Comparison of ENCODE assay signal across 12 cellular contexts in the genomic region with DNA sequence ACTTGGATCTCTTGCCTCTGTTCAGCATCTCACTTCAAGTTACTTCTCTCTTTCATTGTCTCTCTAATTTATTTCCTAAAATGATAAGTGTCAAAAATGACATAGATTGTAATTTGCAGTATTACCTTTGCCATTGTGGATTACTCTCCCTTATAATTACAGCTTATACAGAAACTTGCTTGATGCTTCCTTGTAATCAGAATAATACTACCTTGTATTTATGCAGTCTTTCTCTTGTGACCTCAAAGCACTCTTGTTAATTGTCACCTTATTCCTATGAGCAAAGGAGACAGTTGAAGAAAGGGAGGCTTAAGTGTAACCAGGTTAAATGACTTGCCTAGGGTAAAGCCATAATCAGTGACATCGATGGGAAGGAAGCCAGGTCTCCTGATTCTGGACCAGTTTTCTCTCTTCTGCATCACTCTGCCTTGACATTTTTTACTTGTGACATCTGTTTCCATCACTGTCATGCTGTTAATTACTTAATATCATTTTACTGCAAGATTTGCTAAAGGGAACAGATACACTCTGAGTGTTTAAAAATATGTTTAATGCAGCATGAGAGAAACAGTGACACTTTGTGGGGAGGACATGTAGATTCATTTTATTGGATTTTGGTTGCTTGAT.
DNase-seq lines count a peak whose midpoint lies in the region; ATAC-seq and TF ChIP-seq lines count a peak whose summit lies in the region.
"Had no signal": no experiment of that assay in that cellular context is flagged by ENCODE, and none has a peak within 500 bp of the region (broad histone marks: within the 10 kb centered on the region; RNA-seq: fewer than 3 reads in every experiment).

No MANE protein-coding gene starts in this region.

- TF ChIP-seq CTCF in BE2C (IDR thresholded peaks at IDR 0.05; ENCODE audit: low read depth, low read length) (no peak), HEK293 (tag by site-specific recombination; IDR thresholded peaks at IDR 0.05) (no peak), HFFc6 (IDR thresholded peaks at IDR 0.05) (no peak)

- H3K36me3 ChIP-seq in BE2C (no peaks in the 10 kb centered on the region), HEK293 (ENCODE audit: control insufficient read depth in 2 of 2, insufficient read depth in 1 of 2, low read length in 2 of 2) (no peaks in the 10 kb centered on the region)

- no peak overlapping the region for H3K27ac ChIP-seq in HEK293 (ENCODE audit: extremely low read depth, low read depth, low read length)

- H3K27me3 Mint-ChIP-seq in T-cell = no peaks in the 10 kb centered on the region
- no peaks in the 10 kb centered on the region for H3K27me3 Mint-ChIP-seq in HFFc6 (ENCODE audit: insufficient read depth)
- H3K27me3 Mint-ChIP-seq: B cell; CD4-positive, alpha-beta T cell had no signal

- no peak overlapping the region for H3K4me3 ChIP-seq in BE2C (ENCODE audit: low read depth, low read length)
- H3K4me3 ChIP-seq in HEK293 (ENCODE audit: low read depth, low read length) = no peak overlapping the region

- no peak overlapping the region for H3K4me3 Mint-ChIP-seq in T-cell
- H3K4me3 Mint-ChIP-seq in HFFc6 = no peak overlapping the region
- H3K4me3 Mint-ChIP-seq: B cell; CD4-positive, alpha-beta T cell; H9 had no signal

- POLR2A ChIA-PET in HEK293 (lab: Yijun Ruan, JAX) (no interaction called here), T-cell (lab: Charles Lee) (interaction anchor here in 1 of 2 donors (0.6 kb wide), 1 partner anchor 8 kb away, joined by 3 read pairs; no protein-coding TSS in a partner anchor)

- H3K9me3 Mint-ChIP-seq in T-cell = peaks cover 0 to 6% (median 0%) of the 10 kb centered on the region in 3 donors
- H3K9me3 Mint-ChIP-seq in HFFc6 = no peaks in the 10 kb centered on the region
- H3K9me3 Mint-ChIP-seq: CD4-positive, alpha-beta T cell; H9 had no signal

- DNase-seq in BE2C (peak; percentile 9), NCI-H2171 treated with DMSO at 0.1 percent for 48 hours (lab: John Stamatoyannopoulos, UW) (peak; percentile 89), SK-N-DZ (ENCODE audit: low spot score) (peak; percentile 73), T-cell (no peak), HFFc6 (no peak)
- DNase-seq: C1 segment of cervical spinal cord; Caco-2; CD4-positive, alpha-beta T cell; H9; IMR-90 had no signal

- H3K4me1 Mint-ChIP-seq in T-cell (peaks cover 1 to 39% (median 10%) of the 10 kb centered on the region in 3 donors), HFFc6 (ENCODE audit: low read depth) (peaks cover 7% of the 10 kb centered on the region)
- H3K4me1 Mint-ChIP-seq: B cell had no signal

- H3K9me3 ChIP-seq in BE2C (no peaks in the 10 kb centered on the region), HEK293 (ENCODE audit: control insufficient read depth, insufficient read depth, low read depth, low read length) (no peaks in the 10 kb centered on the region)
- H3K9me3 ChIP-seq: Caco-2 had no signal

- ATAC-seq in T-cell (replicated peaks in 1 of 4) = no peak

- H3K27ac Mint-ChIP-seq in T-cell = no peak overlapping the region
- no peak overlapping the region for H3K27ac Mint-ChIP-seq in HFFc6
- H3K27ac Mint-ChIP-seq: B cell; CD4-positive, alpha-beta T cell; H9 had no signal

- H3K4me1 ChIP-seq in BE2C = peaks cover 8% of the 10 kb centered on the region
- H3K4me1 ChIP-seq in HEK293 (ENCODE audit: control insufficient read depth, insufficient read depth, low read length) = peaks cover 13% of the 10 kb centered on the region
- H3K4me1 ChIP-seq: Caco-2 had no signal

- H3K27me3 ChIP-seq in BE2C = no peaks in the 10 kb centered on the region

- CTCF ChIA-PET in HEK293 (lab: Yijun Ruan, JAX) (no interaction called here), T-cell (lab: Charles Lee) (no interaction called here)

- H3K36me3 Mint-ChIP-seq in T-cell (no peaks in the 10 kb centered on the region), HFFc6 (ENCODE audit: low read depth) (peaks cover 5% of the 10 kb centered on the region; the same call in 1 of the 2 replicates)

TF ChIP-seq in HEK293, 187 proteins besides CTCF, POLR2A, EP300 and RAD21:
- TF ChIP-seq SP7 (tag by site-specific recombination; IDR thresholded peaks at IDR 0.05) (peak; percentile 98), ZNF223 (tag by site-specific recombination; IDR thresholded peaks at IDR 0.05) (no peak)

Comparison
In these comparisons a context has a peak if more than half of its experiments do, and no peak if none do; other contexts are left out.
1. DNase-seq: peak in BE2C (single experiment), NCI-H2171 treated with DMSO at 0.1 percent for 48 hours (single experiment) and SK-N-DZ (single experiment); none in T-cell (0 of 34) and HFFc6 (single experiment).